ENCODE assay signal across 1 cellular context in genomic region chr4:127007336-127007735, GRCh38.
TF ChIP-seq lines count a peak whose summit lies in the region.

No MANE protein-coding gene starts in this region.

TF ChIP-seq in HepG2, 621 proteins besides CTCF, POLR2A, EP300 and RAD21 (continued from another document):
- TF ChIP-seq GTF2F1 (IDR thresholded peaks at IDR 0.05; ENCODE audit: low read length) (no peak), THAP7 (CRISPR knock-in tag; IDR thresholded peaks at IDR 0.05) (no peak)
